13 cellular contexts compared by ENCODE assay signal in genomic region chr5:160479926-160480325, GRCh38. TPM values are rescaled to one million over a fixed set of nuclear protein-coding genes. Genes with fewer than 3 reads are reported as not detected.
DNase-seq lines count a peak whose midpoint lies in the region; ATAC-seq and TF ChIP-seq lines count a peak whose summit lies in the region.
"Had no signal": no experiment of that assay in that cellular context is flagged by ENCODE, and none has a peak within 500 bp of the region (broad histone marks: within the 10 kb centered on the region; RNA-seq: fewer than 3 reads in every experiment).

No MANE protein-coding gene starts in this region.

- peaks cover 75% of the 10 kb centered on the region for H4K20me1 ChIP-seq in MM.1S (ENCODE audit: insufficient read depth, low read length)

- H3K4me2 ChIP-seq in skeletal muscle satellite cell (ENCODE audit: low read length): peak overlapping the region; percentile 36
- H3K4me2 ChIP-seq in MM.1S (ENCODE audit: low read depth, low read length): no peak overlapping the region

- no peaks in the 10 kb centered on the region for H3K9me2 ChIP-seq in MM.1S (replicated peaks; ENCODE audit: insufficient read depth, low read length)

- no peak for DNase-seq in activated T-cell treated with anti-CD3 and anti-CD28 coated beads, Interleukin-2, amount 50 U/mL, for 72 hours
- DNase-seq in activated T-cell treated with anti-CD3 and anti-CD28 coated beads, Interleukin-2, amount 50 U/mL, for 1 hour: no peak
- DNase-seq in RWPE2 (ENCODE audit: low spot score) (no peak), dermis microvascular lymphatic vessel endothelial cell (ENCODE audit: low read depth in 2 of 2) (peak; percentile 24 to 79), SHP77 treated with DMSO at 0.1 percent for 48 hours (lab: John Stamatoyannopoulos, UW) (no peak), iPS-NIHi7 (ENCODE audit: extremely low spot score) (no peak), MM.1S (no peak)
- DNase-seq: esophagus squamous epithelium; NCI-H2081; stimulated activated CD4-positive, alpha-beta T cell treated with anti-CD3 and anti-CD28 coated beads, Interleukin-12 subunit alpha, Interleukin-12 subunit beta, amount 100 ng/mL, for 4 hours had no signal

- H3K36me3 Mint-ChIP-seq in activated T-cell treated with anti-CD3 and anti-CD28 coated beads, Interleukin-2, amount 50 U/mL, for 72 hours (ENCODE audit: insufficient read depth in 2 of 2): peaks cover 12 to 39% of the 10 kb centered on the region in 2 donors

- no peaks in the 10 kb centered on the region for H3K36me3 ChIP-seq in RWPE2 (ENCODE audit: low read depth)
- H3K36me3 ChIP-seq in skeletal muscle satellite cell (ENCODE audit: insufficient read depth, low read length): no peaks in the 10 kb centered on the region
- peaks cover 31% of the 10 kb centered on the region; the same call in 1 of the 2 replicates for H3K36me3 ChIP-seq in MM.1S (replicated peaks; ENCODE audit: insufficient read depth, low read length)
- H3K36me3 ChIP-seq: esophagus squamous epithelium had no signal

- H3K9me3 ChIP-seq in RWPE2 (ENCODE audit: severe bottlenecking) (no peaks in the 10 kb centered on the region), skeletal muscle satellite cell (replicated peaks; ENCODE audit: low read length) (no peaks in the 10 kb centered on the region), MM.1S (replicated peaks; ENCODE audit: insufficient read depth, low read length) (no peaks in the 10 kb centered on the region)
- H3K9me3 ChIP-seq: esophagus squamous epithelium had no signal

- H3K27ac Mint-ChIP-seq in activated T-cell treated with anti-CD3 and anti-CD28 coated beads, Interleukin-2, amount 50 U/mL, for 72 hours: peak overlapping the region; percentile 86

- H3K4me1 Mint-ChIP-seq in activated T-cell treated with anti-CD3 and anti-CD28 coated beads, Interleukin-2, amount 50 U/mL, for 72 hours (ENCODE audit: low read depth): peaks cover 66% of the 10 kb centered on the region

- H3F3A ChIP-seq in MM.1S (ENCODE audit: insufficient read depth, low read length): peaks cover 4% of the 10 kb centered on the region

- H3K27me3 Mint-ChIP-seq in activated T-cell treated with anti-CD3 and anti-CD28 coated beads, Interleukin-2, amount 50 U/mL, for 72 hours (ENCODE audit: low read depth): no peaks in the 10 kb centered on the region

- no peaks in the 10 kb centered on the region for H3K4me1 ChIP-seq in RWPE2 (ENCODE audit: insufficient read depth, poor library complexity, severe bottlenecking)
- peaks cover 21% of the 10 kb centered on the region for H3K4me1 ChIP-seq in skeletal muscle satellite cell (ENCODE audit: control insufficient read depth, insufficient read depth, low read length)
- peaks cover 20% of the 10 kb centered on the region; the same call in 1 of the 2 replicates for H3K4me1 ChIP-seq in MM.1S (ENCODE audit: low read length)

- TF ChIP-seq CTCF in RWPE2 (IDR thresholded peaks at IDR 0.05; ENCODE audit: poor library complexity, severe bottlenecking) (no peak), MM.1S (IDR thresholded peaks at IDR 0.05; ENCODE audit: low read length) (no peak)

- peaks cover 99% of the 10 kb centered on the region for H3K79me2 ChIP-seq in MM.1S (ENCODE audit: low read length)

- no peak overlapping the region for H2AFZ ChIP-seq in MM.1S (ENCODE audit: low read length)

- H3K27ac ChIP-seq in RWPE2 (ENCODE audit: poor library complexity, severe bottlenecking) (no peak overlapping the region), MM.1S (ENCODE audit: low read length) (no peak overlapping the region)
- H3K27ac ChIP-seq: C4-2B, esophagus squamous epithelium had no signal

- no peaks in the 10 kb centered on the region for H3K9me3 Mint-ChIP-seq in activated T-cell treated with anti-CD3 and anti-CD28 coated beads, Interleukin-2, amount 50 U/mL, for 72 hours

- H3K9ac ChIP-seq in skeletal muscle satellite cell (ENCODE audit: low read depth, low read length) (no peak overlapping the region), MM.1S (ENCODE audit: low read length) (no peak overlapping the region)

- H3K27me3 ChIP-seq in RWPE2 (ENCODE audit: insufficient read depth, poor library complexity, severe bottlenecking) (no peaks in the 10 kb centered on the region), skeletal muscle satellite cell (ENCODE audit: control insufficient read depth, insufficient read depth, low read length) (no peaks in the 10 kb centered on the region), MM.1S (replicated peaks; ENCODE audit: insufficient read depth, low read length) (no peaks in the 10 kb centered on the region)
- H3K27me3 ChIP-seq: esophagus squamous epithelium had no signal

- peak overlapping the region; percentile 27 to 64 for H3K4me3 Mint-ChIP-seq in activated T-cell treated with anti-CD3 and anti-CD28 coated beads, Interleukin-2, amount 50 U/mL, for 72 hours

- peak; percentile 62 to 92 for ATAC-seq in activated T-cell treated with anti-CD3 and anti-CD28 coated beads, Interleukin-2, amount 50 U/mL, for 72 hours (replicated peaks in 1 of 2)
- peak; percentile 63; the same call in 2 of the 3 replicates for ATAC-seq in RWPE2 (ENCODE audit: low read depth)
- ATAC-seq: HCT116 had no signal

- H3K4me3 ChIP-seq in RWPE2 (ENCODE audit: severe bottlenecking): no peak overlapping the region
- no peak overlapping the region for H3K4me3 ChIP-seq in skeletal muscle satellite cell (ENCODE audit: low read length)
- no peak overlapping the region for H3K4me3 ChIP-seq in MM.1S (ENCODE audit: low read length)
- H3K4me3 ChIP-seq: esophagus squamous epithelium had no signal

RNA-seq across cellular contexts. Expression of gene PTTG1, which starts 58.3 kb away (rescaled TPM):
- 100 to 1,000 TPM; 112 to 137 TPM for total RNA-seq in activated T-cell treated with anti-CD3 and anti-CD28 coated beads, Interleukin-2, amount 50 U/mL, for 72 hours
- total RNA-seq in dermis microvascular lymphatic vessel endothelial cell: 47.0 and 102 TPM in 2 replicates
- total RNA-seq in skeletal muscle satellite cell (2012; rRNA removed): 144 and 177 TPM in 2 replicates

Comparison
In these comparisons a context has a peak if more than half of its experiments do, and no peak if none do; other contexts are left out.
1. DNase-seq: peak in dermis microvascular lymphatic vessel endothelial cell (2 of 2); none in activated T-cell treated with anti-CD3 and anti-CD28 coated beads, Interleukin-2, amount 50 U/mL, for 72 hours (0 of 2), activated T-cell treated with anti-CD3 and anti-CD28 coated beads, Interleukin-2, amount 50 U/mL, for 1 hour (single experiment), RWPE2 (single experiment), SHP77 treated with DMSO at 0.1 percent for 48 hours (single experiment), iPS-NIHi7 (single experiment) and MM.1S (single experiment).